ENCODE assay signal across 15 cellular contexts in genomic region chr2:239710953-239711861, GRCh38.
"Had no signal": no experiment of that assay in that cellular context is flagged by ENCODE, and none has a peak within 500 bp of the region (broad histone marks: within the 10 kb centered on the region; RNA-seq: fewer than 3 reads in every experiment).

No MANE protein-coding gene starts in this region.

- H3K9me3 ChIP-seq: SJCRH30 had no signal

- H3K4me1 Mint-ChIP-seq: activated CD4-positive, alpha-beta T cell treated with anti-CD3 and anti-CD28 coated beads for 36 hours; memory B cell; T-helper 17 cell had no signal

- ATAC-seq: activated CD4-positive, alpha-beta T cell treated with anti-CD3 and anti-CD28 coated beads for 36 hours; activated T-cell treated with anti-CD3 and anti-CD28 coated beads, Interleukin-2, amount 50 U/mL, for 72 hours; T-helper 17 cell had no signal

- H3K27me3 ChIP-seq: ascending aorta, breast epithelium, SJCRH30, transverse colon had no signal

- H3K4me1 ChIP-seq: breast epithelium, SJCRH30 had no signal

- H3K36me3 ChIP-seq: ascending aorta, breast epithelium, left ventricle myocardium inferior, SJCRH30, transverse colon had no signal

- DNase-seq: activated CD4-positive, alpha-beta T cell treated with anti-CD3 and anti-CD28 coated beads for 36 hours; activated naive CD4-positive, alpha-beta T cell; activated T-cell treated with anti-CD3 and anti-CD28 coated beads, Interleukin-2, amount 50 U/mL, for 72 hours; cerebellar nuclear complex; left ventricle myocardium inferior; stimulated activated naive CD4-positive, alpha-beta T cell; substantia nigra; T-helper 17 cell; transverse colon had no signal

- H3K27ac Mint-ChIP-seq: activated CD4-positive, alpha-beta memory T cell treated with anti-CD3 and anti-CD28 coated beads for 36 hours; activated CD4-positive, alpha-beta T cell treated with anti-CD3 and anti-CD28 coated beads for 36 hours; activated T-cell treated with anti-CD3 and anti-CD28 coated beads, Interleukin-2, amount 50 U/mL, for 72 hours; memory B cell; nephron; T-helper 17 cell had no signal

- H3K4me3 ChIP-seq: ascending aorta, breast epithelium, left ventricle myocardium inferior, SJCRH30, transverse colon had no signal

- H3K4me3 Mint-ChIP-seq: activated CD4-positive, alpha-beta memory T cell treated with anti-CD3 and anti-CD28 coated beads for 36 hours; activated CD4-positive, alpha-beta T cell treated with anti-CD3 and anti-CD28 coated beads for 36 hours; activated T-cell treated with anti-CD3 and anti-CD28 coated beads, Interleukin-2, amount 50 U/mL, for 72 hours; memory B cell; nephron; T-helper 17 cell had no signal

- H3K27ac ChIP-seq: ascending aorta, breast epithelium, left ventricle myocardium inferior, SJCRH30, transverse colon had no signal
